16 cellular contexts compared by ENCODE assay signal in the genomic region with DNA sequence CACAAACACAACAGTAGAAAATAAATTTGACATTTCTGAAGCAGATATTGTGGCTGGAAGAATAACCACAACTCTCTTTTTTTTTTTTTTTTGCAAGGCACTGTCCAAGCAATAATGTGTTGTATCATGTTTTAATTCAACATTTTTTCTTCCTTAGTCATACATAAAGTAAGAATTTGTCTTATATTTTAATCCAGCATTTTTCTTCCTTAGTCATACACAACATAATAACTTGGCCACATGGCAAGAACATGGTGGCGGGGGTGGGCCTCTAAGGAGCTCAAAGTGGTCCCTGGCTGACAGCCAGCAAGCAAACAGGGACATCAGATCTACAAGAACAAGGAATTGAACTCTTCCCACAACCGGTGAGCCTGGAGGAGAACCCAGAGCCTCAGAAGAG. TPM values are rescaled to one million over a fixed set of nuclear protein-coding genes. Genes with fewer than 3 reads are reported as not detected.
DNase-seq lines count a peak whose midpoint lies in the region; ATAC-seq and TF ChIP-seq lines count a peak whose summit lies in the region.
"Had no signal": no experiment of that assay in that cellular context is flagged by ENCODE, and none has a peak within 500 bp of the region (broad histone marks: within the 10 kb centered on the region; RNA-seq: fewer than 3 reads in every experiment).

No MANE protein-coding gene starts in this region.

- intact Hi-C loops in activated CD4-positive, alpha-beta T cell treated with anti-CD3 and anti-CD28 coated beads for 36 hours (cut with DNase I, micrococcal nuclease) = no loop called here

- CTCF ChIA-PET in activated CD4-positive, alpha-beta T cell treated with anti-CD3 and anti-CD28 coated beads for 36 hours (lab: Charles Lee) = interaction anchor here (0.6 to 6.0 kb wide), 3 partner anchors 14 to 332 kb away, joined by 3 to 26 read pairs (median 6); no protein-coding TSS in a partner anchor

- no peak overlapping the region for H3K27ac Mint-ChIP-seq in activated CD4-positive, alpha-beta T cell treated with anti-CD3 and anti-CD28 coated beads for 36 hours
- H3K27ac Mint-ChIP-seq: activated B cell treated with CpG ODN at 0.5 μM for 24 hours; activated naive CD8-positive, alpha-beta T cell treated with anti-CD3 and anti-CD28 coated beads, Interleukin-2, amount 50 U/mL, for 24 hours; CD4-positive, alpha-beta T cell; endodermal cell had no signal

- H3K36me3 Mint-ChIP-seq in activated CD4-positive, alpha-beta T cell treated with anti-CD3 and anti-CD28 coated beads for 36 hours (ENCODE audit: low read depth) = peaks cover 12% of the 10 kb centered on the region

- peaks cover 30% of the 10 kb centered on the region for H3K4me1 Mint-ChIP-seq in activated CD4-positive, alpha-beta T cell treated with anti-CD3 and anti-CD28 coated beads for 36 hours

- no peak overlapping the region for H3K4me3 ChIP-seq in brain microvascular endothelial cell (ENCODE audit: low read depth, low read length)

- no peaks in the 10 kb centered on the region for H3K27me3 ChIP-seq in brain microvascular endothelial cell (replicated peaks)

- H3K9me3 Mint-ChIP-seq in activated CD4-positive, alpha-beta T cell treated with anti-CD3 and anti-CD28 coated beads for 36 hours (ENCODE audit: low read depth) = peaks cover 3% of the 10 kb centered on the region
- H3K9me3 Mint-ChIP-seq: activated naive CD8-positive, alpha-beta T cell treated with anti-CD3 and anti-CD28 coated beads, Interleukin-2, amount 50 U/mL, for 24 hours; CD4-positive, alpha-beta T cell; endodermal cell had no signal

- H3K27me3 Mint-ChIP-seq in activated CD4-positive, alpha-beta T cell treated with anti-CD3 and anti-CD28 coated beads for 36 hours = no peaks in the 10 kb centered on the region
- H3K27me3 Mint-ChIP-seq: activated B cell treated with CpG ODN at 0.5 μM for 24 hours; activated naive CD8-positive, alpha-beta T cell treated with anti-CD3 and anti-CD28 coated beads, Interleukin-2, amount 50 U/mL, for 24 hours; CD4-positive, alpha-beta T cell had no signal

- DNase-seq in AG08396 (ENCODE audit: low spot score) (peak; percentile 56), HT1080 (ENCODE audit: low read depth) (peak; percentile 70), brain microvascular endothelial cell (peak; percentile 40), hepatic stellate cell (ENCODE audit: low spot score) (peak; percentile 50), D341Med (ENCODE audit: low spot score) (no peak), SW 1271 (lab: John Stamatoyannopoulos, UW) (no peak)
- no peak for DNase-seq in activated CD4-positive, alpha-beta T cell treated with anti-CD3 and anti-CD28 coated beads for 36 hours
- DNase-seq: activated B cell treated with CpG ODN at 0.5 μM for 24 hours; activated CD8-positive, alpha-beta memory T cell treated with anti-CD3 and anti-CD28 coated beads, Interleukin-2, amount 50 U/mL, for 48 hours; activated naive CD8-positive, alpha-beta T cell treated with anti-CD3 and anti-CD28 coated beads, Interleukin-2, amount 50 U/mL, for 24 hours; CD4-positive, alpha-beta T cell; NCI-H1105; retina had no signal

- H3K36me3 ChIP-seq in brain microvascular endothelial cell (replicated peaks) = no peaks in the 10 kb centered on the region

- H3K4me3 Mint-ChIP-seq in activated CD4-positive, alpha-beta T cell treated with anti-CD3 and anti-CD28 coated beads for 36 hours = no peak overlapping the region
- H3K4me3 Mint-ChIP-seq: activated B cell treated with CpG ODN at 0.5 μM for 24 hours; activated naive CD8-positive, alpha-beta T cell treated with anti-CD3 and anti-CD28 coated beads, Interleukin-2, amount 50 U/mL, for 24 hours; CD4-positive, alpha-beta T cell; endodermal cell had no signal

- POLR2A ChIA-PET in activated CD4-positive, alpha-beta T cell treated with anti-CD3 and anti-CD28 coated beads for 36 hours (lab: Charles Lee) = interaction anchor here (0.7 kb wide), 1 partner anchor 20 kb away, joined by 3 read pairs; no protein-coding TSS in a partner anchor

- in situ Hi-C loops in brain microvascular endothelial cell (cut with HindIII; ENCODE audit: low pct_ligation_motif_present, low sequenced_read_pairs) = no loop called here

- TF ChIP-seq CTCF in brain microvascular endothelial cell (IDR thresholded peaks at IDR 0.05; ENCODE audit: low read depth, low read length, missing control alignments) = no peak

- peak overlapping the region; percentile 16 for H3K27ac ChIP-seq in brain microvascular endothelial cell
- H3K27ac ChIP-seq: HL-60 had no signal

- no peak for ATAC-seq in HG02973 (IDR thresholded peaks at IDR 0.05; ENCODE audit: unreplicated experiment)
- no peak for ATAC-seq in activated CD4-positive, alpha-beta T cell treated with anti-CD3 and anti-CD28 coated beads for 36 hours
- ATAC-seq: activated naive CD8-positive, alpha-beta T cell treated with anti-CD3 and anti-CD28 coated beads, Interleukin-2, amount 50 U/mL, for 24 hours had no signal

RNA-seq across cellular contexts. Expression of a gene that starts 20.2 kb away (rescaled TPM):
- 15.0 and 17.4 TPM in 2 replicates for total RNA-seq in HT1080 (2014; rRNA removed; shearing (Covaris generic))
- 9.0 and 10.3 TPM in 2 replicates for polyA plus RNA-seq in HT1080 (2015; cell fraction: cytosol; rRNA removed)
- polyA plus RNA-seq in HT1080 (2015; cell fraction: nucleus; rRNA removed) = 27.4 and 38.5 TPM in 2 replicates
- total RNA-seq in activated CD4-positive, alpha-beta T cell treated with anti-CD3 and anti-CD28 coated beads for 36 hours = 10 to 100 TPM; 29.8 to 31.6 TPM

Comparison
In these comparisons a context has a peak if more than half of its experiments do, and no peak if none do; other contexts are left out.
1. DNase-seq: peak in AG08396 (single experiment), HT1080 (single experiment), brain microvascular endothelial cell (single experiment) and hepatic stellate cell (single experiment); none in D341Med (single experiment), SW 1271 (0 of 2) and activated CD4-positive, alpha-beta T cell treated with anti-CD3 and anti-CD28 coated beads for 36 hours (single experiment).